In genomic region chr5:5344051-5344571, GRCh38 we compare ENCODE assay signal across 1 cellular context.
TF ChIP-seq lines count a peak whose summit lies in the region.

No MANE protein-coding gene starts in this region.

TF ChIP-seq in SK-N-SH treated with all-trans-retinoic acid at 6 μM for 48 hours, 23 proteins besides CTCF, POLR2A, EP300 and RAD21 (continued from another document):
- TF ChIP-seq TSHZ2 (CRISPR knock-in tag; IDR thresholded peaks at IDR 0.05) (no peak), CSDC2 (CRISPR knock-in tag; IDR thresholded peaks at IDR 0.05) (no peak), ARNTL (CRISPR knock-in tag; IDR thresholded peaks at IDR 0.05; ENCODE audit: borderline replicate concordance, low read depth) (no peak), ZFP30 (CRISPR knock-in tag; IDR thresholded peaks at IDR 0.05) (no peak), ISL1 (CRISPR knock-in tag; IDR thresholded peaks at IDR 0.05) (no peak), ZNF70 (CRISPR knock-in tag; IDR thresholded peaks at IDR 0.05) (no peak), SNAI2 (CRISPR knock-in tag; IDR thresholded peaks at IDR 0.05) (no peak), ZNF565 (CRISPR knock-in tag; conservative IDR thresholded peaks at IDR 0.05; ENCODE audit: low read depth) (no peak), TOX (CRISPR knock-in tag; IDR thresholded peaks at IDR 0.05; ENCODE audit: borderline replicate concordance) (no peak), CREB5 (CRISPR knock-in tag; IDR thresholded peaks at IDR 0.05; ENCODE audit: low read depth) (no peak), ESRRG (CRISPR knock-in tag; IDR thresholded peaks at IDR 0.05) (no peak), PATZ1 (CRISPR knock-in tag; IDR thresholded peaks at IDR 0.05; ENCODE audit: borderline replicate concordance) (no peak), CSRNP3 (CRISPR knock-in tag; IDR thresholded peaks at IDR 0.05) (no peak), POU6F1 (CRISPR knock-in tag; IDR thresholded peaks at IDR 0.05; ENCODE audit: borderline replicate concordance, low read depth) (no peak)
